Comparison of ENCODE assay signal across 20 cellular contexts in the genomic region with DNA sequence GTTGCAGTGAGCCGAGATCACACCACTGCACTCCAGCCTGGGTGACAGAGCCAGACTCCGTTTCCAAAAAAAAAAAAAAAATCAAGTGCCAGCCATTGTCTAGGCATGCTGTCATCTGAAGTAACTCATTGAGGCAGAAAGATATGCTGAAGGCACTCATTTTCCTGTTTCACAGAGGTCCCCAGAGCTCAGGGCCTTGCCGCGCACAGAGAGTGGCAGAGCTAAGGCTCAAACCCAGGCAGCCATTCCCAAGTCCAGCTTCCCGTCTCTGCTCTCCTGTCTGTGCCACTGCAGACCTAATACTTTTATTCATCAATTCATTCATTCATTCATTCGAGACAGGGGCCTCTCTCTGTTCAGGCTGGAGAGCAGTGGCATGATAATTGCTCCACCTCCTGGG. TPM values are rescaled to one million over a fixed set of nuclear protein-coding genes. Genes with fewer than 3 reads are reported as not detected.
DNase-seq lines count a peak whose midpoint lies in the region; TF ChIP-seq lines count a peak whose summit lies in the region.
"Had no signal": no experiment of that assay in that cellular context is flagged by ENCODE, and none has a peak within 500 bp of the region (broad histone marks: within the 10 kb centered on the region; RNA-seq: fewer than 3 reads in every experiment).

No MANE protein-coding gene starts in this region.

- peak; percentile 35 for DNase-seq in H7
- no peak for DNase-seq in RWPE1 (ENCODE audit: low spot score)
- DNase-seq in kidney tubule cell (ENCODE audit: low spot score), result peak; percentile 60
- DNase-seq in EL, result no peak
- no peak for DNase-seq in COR-L47 (lab: John Stamatoyannopoulos, UW)
- DNase-seq in activated CD4-positive, alpha-beta T cell treated with anti-CD3 and anti-CD28 coated beads for 1 hour, result no peak
- DNase-seq: Calu3; CD4-positive, alpha-beta T cell; DMS79; GDM1; Kasumi-1; NCI-H1105 treated with DMSO at 0.1 percent for 48 hours; NCI-H187 treated with DMSO at 0.1 percent for 48 hours; NCI-H748 treated with DMSO at 0.1 percent for 48 hours; OCI-M1 had no signal

- no peak overlapping the region for H3K4me3 ChIP-seq in BLaER1
- no peak overlapping the region for H3K4me3 ChIP-seq in H7 (ENCODE audit: insufficient read depth, low read depth, low read length)
- H3K4me3 ChIP-seq: SJSA1 had no signal

- TF ChIP-seq CTCF in RWPE1 (conservative IDR thresholded peaks at IDR 0.05; ENCODE audit: low read depth), result no peak

- CTCF ChIA-PET in RWPE1 (lab: Yijun Ruan, JAX), result interaction anchor here (0.6 to 1.4 kb wide), 3 partner anchors 21 to 418 kb away, joined by 3 read pairs; no protein-coding TSS in a partner anchor

- 0 out of 2 replicates have a peak overlapping the region, but pooled peaks have one; percentile 19 for H3K4me2 ChIP-seq in BLaER1

- peaks cover 79% of the 10 kb centered on the region for H3K4me1 ChIP-seq in BLaER1

- H3K9me3 ChIP-seq in BLaER1, result no peaks in the 10 kb centered on the region

- POLR2A ChIA-PET in RWPE1 (lab: Yijun Ruan, JAX; ENCODE audit: low non-redundant PET), result no interaction called here

- H3K9ac ChIP-seq in BLaER1, result no peak overlapping the region

- no peaks in the 10 kb centered on the region for H4K20me1 ChIP-seq in BLaER1

- no peaks in the 10 kb centered on the region for H3K36me3 ChIP-seq in BLaER1
- no peaks in the 10 kb centered on the region for H3K36me3 ChIP-seq in H7 (replicated peaks; ENCODE audit: control insufficient read depth, insufficient read depth, low read length)
- H3K36me3 ChIP-seq: SJSA1 had no signal

- H3K27me3 ChIP-seq in BLaER1, result no peaks in the 10 kb centered on the region
- no peaks in the 10 kb centered on the region for H3K27me3 ChIP-seq in H7 (ENCODE audit: control insufficient read depth, insufficient read depth, low read length)
- H3K27me3 ChIP-seq: SJSA1 had no signal

- H3K27ac ChIP-seq in BLaER1, result no peak overlapping the region
- peak overlapping the region; percentile 92 for H3K27ac ChIP-seq in RWPE1
- H3K27ac ChIP-seq: SJSA1 had no signal

RNA-seq across cellular contexts. Expression of gene GRIFIN, which starts 3.5 kb away (rescaled TPM):
- total RNA-seq in H7 (2014; rRNA removed; shearing (Covaris generic)), result not detected in 2 replicates
- total RNA-seq: B cell; Calu3; CD4-positive, alpha-beta T cell; H4; NCI-H460; SJSA1 had no signal

RNA-seq across cellular contexts. Expression of gene LFNG, which starts 46.8 kb away (rescaled TPM):
- total RNA-seq in H7 (2014; rRNA removed; shearing (Covaris generic)), result 12.8 and 20.0 TPM in 2 replicates

Comparison
In these comparisons a context has a peak if more than half of its experiments do, and no peak if none do; other contexts are left out.
1. DNase-seq: peak in H7 (single experiment) and kidney tubule cell (single experiment); none in RWPE1 (single experiment), EL (single experiment), COR-L47 (single experiment) and activated CD4-positive, alpha-beta T cell treated with anti-CD3 and anti-CD28 coated beads for 1 hour (single experiment).